25 cellular contexts compared by ENCODE assay signal in the genomic region with DNA sequence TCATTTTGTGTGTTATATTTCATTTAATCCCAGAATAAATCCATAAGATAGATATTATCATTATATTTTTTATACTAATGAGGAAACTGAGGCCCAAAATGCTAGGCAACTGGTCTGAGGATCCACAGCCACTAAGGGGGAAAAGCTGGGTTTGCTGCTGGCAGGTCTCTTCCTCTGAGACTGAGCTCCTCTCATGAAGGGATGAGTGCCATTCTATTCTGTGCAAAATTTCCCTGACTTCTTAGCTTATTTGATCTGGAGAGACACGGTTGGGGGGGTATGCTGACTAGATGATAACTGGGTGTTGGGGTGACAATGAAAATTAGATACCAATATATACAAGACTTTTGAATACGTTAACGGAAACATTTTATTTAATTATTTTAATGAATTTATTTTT. TPM values are rescaled to one million over a fixed set of nuclear protein-coding genes. Genes with fewer than 3 reads are reported as not detected.
DNase-seq lines count a peak whose midpoint lies in the region; ATAC-seq, FAIRE-seq and TF ChIP-seq lines count a peak whose summit lies in the region.
"Had no signal": no experiment of that assay in that cellular context is flagged by ENCODE, and none has a peak within 500 bp of the region (broad histone marks: within the 10 kb centered on the region; RNA-seq: fewer than 3 reads in every experiment).

No MANE protein-coding gene starts in this region.

- peaks cover 49% of the 10 kb centered on the region for H3K79me2 ChIP-seq in OCI-LY1 (ENCODE audit: insufficient read depth, low read length)

- POLR2A ChIA-PET in CD8-positive, alpha-beta memory T cell (lab: Charles Lee), result no interaction called here

- no peak for ATAC-seq in activated CD8-positive, alpha-beta memory T cell treated with anti-CD3 and anti-CD28 coated beads, Interleukin-2, amount 10 ng/mL, durations not matched to agents 7 days and 5 days
- no peak for ATAC-seq in memory B cell (ENCODE audit: low read depth)
- no peak for ATAC-seq in GM18907 (IDR thresholded peaks at IDR 0.05; ENCODE audit: unreplicated experiment)
- ATAC-seq: right cardiac atrium had no signal

- no peaks in the 10 kb centered on the region for H3K9me2 ChIP-seq in OCI-LY1 (ENCODE audit: low read depth, low read length)

- peak overlapping the region; percentile 96 for H3K9ac ChIP-seq in OCI-LY1 (ENCODE audit: low read length)

- H3K4me2 ChIP-seq in OCI-LY1 (ENCODE audit: low read length), result peak overlapping the region; percentile 90

- peak overlapping the region; percentile 5 for H3K4me3 Mint-ChIP-seq in activated CD8-positive, alpha-beta memory T cell treated with anti-CD3 and anti-CD28 coated beads, Interleukin-2, amount 10 ng/mL, durations not matched to agents 7 days and 5 days
- peak overlapping the region in 6 of 7 donors; percentile 43 to 81 (median 52) for H3K4me3 Mint-ChIP-seq in CD8-positive, alpha-beta memory T cell
- peak overlapping the region; percentile 52 for H3K4me3 Mint-ChIP-seq in memory B cell
- H3K4me3 Mint-ChIP-seq: brain had no signal

- H3K4me3 ChIP-seq in CD8-positive, alpha-beta memory T cell (ENCODE audit: low read length), result no peak overlapping the region
- H3K4me3 ChIP-seq in OCI-LY1 (ENCODE audit: low read depth, low read length, poor library complexity, severe bottlenecking), result peak overlapping the region; percentile 90
- H3K4me3 ChIP-seq: coronary artery, ovary, vagina had no signal

- peaks cover 78% of the 10 kb centered on the region for H3K4me1 ChIP-seq in CD8-positive, alpha-beta memory T cell (ENCODE audit: insufficient read depth, low read length)
- peaks cover 78% of the 10 kb centered on the region for H3K4me1 ChIP-seq in OCI-LY1 (ENCODE audit: insufficient read depth, low read length, severe bottlenecking)
- H3K4me1 ChIP-seq: vagina had no signal

- no peaks in the 10 kb centered on the region for H4K20me1 ChIP-seq in OCI-LY1 (ENCODE audit: insufficient read depth, low read length)

- CTCF ChIA-PET in activated CD8-positive, alpha-beta memory T cell treated with anti-CD3 and anti-CD28 coated beads, Interleukin-2, amount 10 ng/mL, durations not matched to agents 7 days and 5 days (lab: Charles Lee), result interaction anchor here (0.8 to 1.6 kb wide), 2 partner anchors 20 to 162 kb away, joined by 4 read pairs; no protein-coding TSS in a partner anchor
- CTCF ChIA-PET in CD8-positive, alpha-beta memory T cell (lab: Charles Lee), result interaction anchor here (1.2 kb wide), 1 partner anchor 8 kb away, joined by 3 read pairs; no protein-coding TSS in a partner anchor

- peaks cover 85% of the 10 kb centered on the region for H3K4me1 Mint-ChIP-seq in activated CD8-positive, alpha-beta memory T cell treated with anti-CD3 and anti-CD28 coated beads, Interleukin-2, amount 10 ng/mL, durations not matched to agents 7 days and 5 days
- H3K4me1 Mint-ChIP-seq in CD8-positive, alpha-beta memory T cell, result peaks cover 74 to 95% (median 93%) of the 10 kb centered on the region in 3 donors
- peaks cover 50% of the 10 kb centered on the region for H3K4me1 Mint-ChIP-seq in memory B cell

- no peaks in the 10 kb centered on the region for H3K9me3 ChIP-seq in CD8-positive, alpha-beta memory T cell (ENCODE audit: low read length)
- H3K9me3 ChIP-seq in OCI-LY1 (ENCODE audit: low read length), result no peaks in the 10 kb centered on the region
- H3K9me3 ChIP-seq: BE2C, ovary, vagina had no signal

- peaks cover 14% of the 10 kb centered on the region for H3F3A ChIP-seq in OCI-LY1 (ENCODE audit: insufficient read depth, low read length)

- no peaks in the 10 kb centered on the region for H3K27me3 Mint-ChIP-seq in activated CD8-positive, alpha-beta memory T cell treated with anti-CD3 and anti-CD28 coated beads, Interleukin-2, amount 10 ng/mL, durations not matched to agents 7 days and 5 days
- peaks cover 0 to 1% of the 10 kb centered on the region in 2 donors for H3K27me3 Mint-ChIP-seq in CD8-positive, alpha-beta memory T cell
- no peaks in the 10 kb centered on the region for H3K27me3 Mint-ChIP-seq in memory B cell
- H3K27me3 Mint-ChIP-seq: brain had no signal

- H3K9me3 Mint-ChIP-seq in activated CD8-positive, alpha-beta memory T cell treated with anti-CD3 and anti-CD28 coated beads, Interleukin-2, amount 10 ng/mL, durations not matched to agents 7 days and 5 days (ENCODE audit: low read depth), result no peaks in the 10 kb centered on the region
- H3K9me3 Mint-ChIP-seq in CD8-positive, alpha-beta memory T cell, result no peaks in the 10 kb centered on the region
- H3K9me3 Mint-ChIP-seq in memory B cell, result no peaks in the 10 kb centered on the region

- no peak for DNase-seq in activated CD8-positive, alpha-beta memory T cell treated with anti-CD3 and anti-CD28 coated beads, Interleukin-2, amount 10 ng/mL, durations not matched to agents 7 days and 5 days
- no peak for DNase-seq in activated CD8-positive, alpha-beta memory T cell treated with anti-CD3 and anti-CD28 coated beads for 24 hours
- no peak for DNase-seq in CD8-positive, alpha-beta memory T cell
- no peak for DNase-seq in memory B cell (ENCODE audit: low spot score in 2 of 2)
- DNase-seq in RCC 7860 (ENCODE audit: low spot score), result no peak
- no peak for DNase-seq in amniotic stem cell (lab: John Stamatoyannopoulos, UW)
- DNase-seq: activated CD4-positive, alpha-beta T cell treated with anti-CD3 and anti-CD28 coated beads for 1 hour; BE2C; DMS 273 treated with DMSO at 0.1 percent for 48 hours; H7; NCI-H1417 treated with DMSO at 0.1 percent for 48 hours; NCI-H510A treated with DMSO at 0.1 percent for 48 hours; ovary; right cardiac atrium; stimulated activated CD8-positive, alpha-beta memory T cell treated with anti-CD3 and anti-CD28 coated beads, Interleukin-4, amount 100 ng/mL, for 48 hours had no signal

- no peaks in the 10 kb centered on the region for H3K27me3 ChIP-seq in CD8-positive, alpha-beta memory T cell (ENCODE audit: insufficient read depth, low read length, poor library complexity, severe bottlenecking)
- H3K27me3 ChIP-seq in OCI-LY1 (ENCODE audit: insufficient read depth, low read length), result no peaks in the 10 kb centered on the region
- H3K27me3 ChIP-seq: BE2C, ovary, vagina had no signal

- peaks cover 9% of the 10 kb centered on the region for H3K36me3 Mint-ChIP-seq in activated CD8-positive, alpha-beta memory T cell treated with anti-CD3 and anti-CD28 coated beads, Interleukin-2, amount 10 ng/mL, durations not matched to agents 7 days and 5 days
- H3K36me3 Mint-ChIP-seq in CD8-positive, alpha-beta memory T cell, result peaks cover 0 to 3% (median 3%) of the 10 kb centered on the region in 3 donors
- H3K36me3 Mint-ChIP-seq in memory B cell, result peaks cover 2% of the 10 kb centered on the region
- H3K36me3 Mint-ChIP-seq: brain had no signal

- FAIRE-seq in RCC 7860 (lab: Jason Lieb, UNC), result no peak
- FAIRE-seq: A204.1, endometrium had no signal

- no peak for TF ChIP-seq CTCF in OCI-LY1 (IDR thresholded peaks at IDR 0.05; ENCODE audit: low read length)

- no peak overlapping the region for H3K27ac ChIP-seq in CD8-positive, alpha-beta memory T cell (ENCODE audit: low read depth, low read length)
- peak overlapping the region; percentile 94 for H3K27ac ChIP-seq in OCI-LY1 (ENCODE audit: low read depth, low read length, poor library complexity, severe bottlenecking)
- H3K27ac ChIP-seq: coronary artery, ovary, vagina had no signal

- H2AFZ ChIP-seq in OCI-LY1 (ENCODE audit: low read length), result no peak overlapping the region

- H3K27ac Mint-ChIP-seq in activated CD8-positive, alpha-beta memory T cell treated with anti-CD3 and anti-CD28 coated beads, Interleukin-2, amount 10 ng/mL, durations not matched to agents 7 days and 5 days, result no peak overlapping the region
- peak overlapping the region in 4 of 8 donors; percentile 39 to 93 (median 62) for H3K27ac Mint-ChIP-seq in CD8-positive, alpha-beta memory T cell
- H3K27ac Mint-ChIP-seq in memory B cell, result peak overlapping the region; percentile 95
- H3K27ac Mint-ChIP-seq: brain had no signal

- no peaks in the 10 kb centered on the region for H3K36me3 ChIP-seq in CD8-positive, alpha-beta memory T cell (ENCODE audit: insufficient read depth, low read length)
- peaks cover 46% of the 10 kb centered on the region for H3K36me3 ChIP-seq in OCI-LY1 (ENCODE audit: insufficient read depth, low read length)
- H3K36me3 ChIP-seq: BE2C, ovary, vagina had no signal

RNA-seq across cellular contexts. Expression of a gene that starts 1.9 kb away (rescaled TPM):
- 1 to 10 TPM; 8.6 to 9.5 TPM for total RNA-seq in activated CD8-positive, alpha-beta memory T cell treated with anti-CD3 and anti-CD28 coated beads, Interleukin-2, amount 10 ng/mL, durations not matched to agents 7 days and 5 days
- total RNA-seq in CD8-positive, alpha-beta memory T cell, result 1 to 10 TPM; 4.1 to 4.8 TPM
- polyA plus RNA-seq in CD8-positive, alpha-beta memory T cell, result 17.8 TPM
- total RNA-seq: G401, H7, myocyte, temporal lobe had no signal
- polyA plus RNA-seq: right cardiac atrium had no signal

RNA-seq across cellular contexts. Expression of a gene that starts 44.9 kb away (rescaled TPM):
- 1 to 10 TPM; 2.4 to 2.6 TPM for total RNA-seq in activated CD8-positive, alpha-beta memory T cell treated with anti-CD3 and anti-CD28 coated beads, Interleukin-2, amount 10 ng/mL, durations not matched to agents 7 days and 5 days
- total RNA-seq in CD8-positive, alpha-beta memory T cell, result 1 to 10 TPM; 2.8 to 3.4 TPM
- 0.12 TPM for polyA plus RNA-seq in CD8-positive, alpha-beta memory T cell
- total RNA-seq: G401 had no signal
